Comparison of ENCODE assay signal across 1 cellular context in the genomic region with DNA sequence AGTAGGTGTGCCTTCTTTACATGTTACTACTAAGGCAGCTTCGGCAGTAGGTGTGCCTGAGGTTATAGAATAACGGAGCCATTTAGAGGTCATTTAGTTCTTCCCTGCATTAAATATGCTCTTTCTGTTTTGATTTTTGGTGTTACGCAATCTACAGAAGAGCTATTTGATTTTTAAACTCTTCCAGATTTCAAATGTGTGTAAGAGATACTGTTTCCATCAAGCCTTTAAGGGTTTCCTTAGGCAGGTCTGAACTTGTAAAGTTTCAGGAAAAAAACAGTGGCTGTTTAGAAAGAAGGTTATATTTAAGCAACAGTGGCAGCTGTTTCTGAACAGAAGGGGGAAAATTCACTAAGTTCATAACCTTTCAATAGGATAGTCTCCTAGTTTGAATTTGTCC.
TF ChIP-seq lines count a peak whose summit lies in the region.

No MANE protein-coding gene starts in this region.

TF ChIP-seq in HepG2, 621 proteins besides CTCF, POLR2A, EP300 and RAD21:
- TF ChIP-seq, protein P1, sequence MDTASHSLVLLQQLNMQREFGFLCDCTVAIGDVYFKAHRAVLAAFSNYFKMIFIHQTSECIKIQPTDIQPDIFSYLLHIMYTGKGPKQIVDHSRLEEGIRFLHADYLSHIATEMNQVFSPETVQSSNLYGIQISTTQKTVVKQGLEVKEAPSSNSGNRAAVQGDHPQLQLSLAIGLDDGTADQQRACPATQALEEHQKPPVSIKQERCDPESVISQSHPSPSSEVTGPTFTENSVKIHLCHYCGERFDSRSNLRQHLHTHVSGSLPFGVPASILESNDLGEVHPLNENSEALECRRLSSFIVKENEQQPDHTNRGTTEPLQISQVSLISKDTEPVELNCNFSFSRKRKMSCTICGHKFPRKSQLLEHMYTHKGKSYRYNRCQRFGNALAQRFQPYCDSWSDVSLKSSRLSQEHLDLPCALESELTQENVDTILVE (CRISPR knock-in tag; IDR thresholded peaks at IDR 0.05): no peak
- TF ChIP-seq ZBTB8A (CRISPR knock-in tag; IDR thresholded peaks at IDR 0.05; ENCODE audit: borderline replicate concordance, low read depth): no peak
- TF ChIP-seq, protein P2, sequence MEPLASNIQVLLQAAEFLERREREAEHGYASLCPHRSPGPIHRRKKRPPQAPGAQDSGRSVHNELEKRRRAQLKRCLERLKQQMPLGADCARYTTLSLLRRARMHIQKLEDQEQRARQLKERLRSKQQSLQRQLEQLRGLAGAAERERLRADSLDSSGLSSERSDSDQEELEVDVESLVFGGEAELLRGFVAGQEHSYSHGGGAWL (CRISPR knock-in tag; IDR thresholded peaks at IDR 0.05): no peak
- peak; percentile 84 for TF ChIP-seq CEBPB (IDR thresholded peaks at IDR 0.05; ENCODE audit: borderline replicate concordance, low read depth, low read length)
- no peak for TF ChIP-seq WIZ (CRISPR knock-in tag; IDR thresholded peaks at IDR 0.05)
- TF ChIP-seq, protein P3, sequence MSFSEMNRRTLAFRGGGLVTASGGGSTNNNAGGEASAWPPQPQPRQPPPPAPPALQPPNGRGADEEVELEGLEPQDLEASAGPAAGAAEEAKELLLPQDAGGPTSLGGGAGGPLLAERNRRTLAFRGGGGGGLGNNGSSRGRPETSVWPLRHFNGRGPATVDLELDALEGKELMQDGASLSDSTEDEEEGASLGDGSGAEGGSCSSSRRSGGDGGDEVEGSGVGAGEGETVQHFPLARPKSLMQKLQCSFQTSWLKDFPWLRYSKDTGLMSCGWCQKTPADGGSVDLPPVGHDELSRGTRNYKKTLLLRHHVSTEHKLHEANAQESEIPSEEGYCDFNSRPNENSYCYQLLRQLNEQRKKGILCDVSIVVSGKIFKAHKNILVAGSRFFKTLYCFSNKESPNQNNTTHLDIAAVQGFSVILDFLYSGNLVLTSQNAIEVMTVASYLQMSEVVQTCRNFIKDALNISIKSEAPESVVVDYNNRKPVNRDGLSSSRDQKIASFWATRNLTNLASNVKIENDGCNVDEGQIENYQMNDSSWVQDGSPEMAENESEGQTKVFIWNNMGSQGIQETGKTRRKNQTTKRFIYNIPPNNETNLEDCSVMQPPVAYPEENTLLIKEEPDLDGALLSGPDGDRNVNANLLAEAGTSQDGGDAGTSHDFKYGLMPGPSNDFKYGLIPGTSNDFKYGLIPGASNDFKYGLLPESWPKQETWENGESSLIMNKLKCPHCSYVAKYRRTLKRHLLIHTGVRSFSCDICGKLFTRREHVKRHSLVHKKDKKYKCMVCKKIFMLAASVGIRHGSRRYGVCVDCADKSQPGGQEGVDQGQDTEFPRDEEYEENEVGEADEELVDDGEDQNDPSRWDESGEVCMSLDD (CRISPR knock-in tag; IDR thresholded peaks at IDR 0.05; ENCODE audit: borderline replicate concordance): no peak
- no peak for TF ChIP-seq ELF4 (CRISPR knock-in tag; IDR thresholded peaks at IDR 0.05; ENCODE audit: borderline replicate concordance)
- TF ChIP-seq FOXM1 (CRISPR knock-in tag; IDR thresholded peaks at IDR 0.05): no peak
- TF ChIP-seq, protein P4, sequence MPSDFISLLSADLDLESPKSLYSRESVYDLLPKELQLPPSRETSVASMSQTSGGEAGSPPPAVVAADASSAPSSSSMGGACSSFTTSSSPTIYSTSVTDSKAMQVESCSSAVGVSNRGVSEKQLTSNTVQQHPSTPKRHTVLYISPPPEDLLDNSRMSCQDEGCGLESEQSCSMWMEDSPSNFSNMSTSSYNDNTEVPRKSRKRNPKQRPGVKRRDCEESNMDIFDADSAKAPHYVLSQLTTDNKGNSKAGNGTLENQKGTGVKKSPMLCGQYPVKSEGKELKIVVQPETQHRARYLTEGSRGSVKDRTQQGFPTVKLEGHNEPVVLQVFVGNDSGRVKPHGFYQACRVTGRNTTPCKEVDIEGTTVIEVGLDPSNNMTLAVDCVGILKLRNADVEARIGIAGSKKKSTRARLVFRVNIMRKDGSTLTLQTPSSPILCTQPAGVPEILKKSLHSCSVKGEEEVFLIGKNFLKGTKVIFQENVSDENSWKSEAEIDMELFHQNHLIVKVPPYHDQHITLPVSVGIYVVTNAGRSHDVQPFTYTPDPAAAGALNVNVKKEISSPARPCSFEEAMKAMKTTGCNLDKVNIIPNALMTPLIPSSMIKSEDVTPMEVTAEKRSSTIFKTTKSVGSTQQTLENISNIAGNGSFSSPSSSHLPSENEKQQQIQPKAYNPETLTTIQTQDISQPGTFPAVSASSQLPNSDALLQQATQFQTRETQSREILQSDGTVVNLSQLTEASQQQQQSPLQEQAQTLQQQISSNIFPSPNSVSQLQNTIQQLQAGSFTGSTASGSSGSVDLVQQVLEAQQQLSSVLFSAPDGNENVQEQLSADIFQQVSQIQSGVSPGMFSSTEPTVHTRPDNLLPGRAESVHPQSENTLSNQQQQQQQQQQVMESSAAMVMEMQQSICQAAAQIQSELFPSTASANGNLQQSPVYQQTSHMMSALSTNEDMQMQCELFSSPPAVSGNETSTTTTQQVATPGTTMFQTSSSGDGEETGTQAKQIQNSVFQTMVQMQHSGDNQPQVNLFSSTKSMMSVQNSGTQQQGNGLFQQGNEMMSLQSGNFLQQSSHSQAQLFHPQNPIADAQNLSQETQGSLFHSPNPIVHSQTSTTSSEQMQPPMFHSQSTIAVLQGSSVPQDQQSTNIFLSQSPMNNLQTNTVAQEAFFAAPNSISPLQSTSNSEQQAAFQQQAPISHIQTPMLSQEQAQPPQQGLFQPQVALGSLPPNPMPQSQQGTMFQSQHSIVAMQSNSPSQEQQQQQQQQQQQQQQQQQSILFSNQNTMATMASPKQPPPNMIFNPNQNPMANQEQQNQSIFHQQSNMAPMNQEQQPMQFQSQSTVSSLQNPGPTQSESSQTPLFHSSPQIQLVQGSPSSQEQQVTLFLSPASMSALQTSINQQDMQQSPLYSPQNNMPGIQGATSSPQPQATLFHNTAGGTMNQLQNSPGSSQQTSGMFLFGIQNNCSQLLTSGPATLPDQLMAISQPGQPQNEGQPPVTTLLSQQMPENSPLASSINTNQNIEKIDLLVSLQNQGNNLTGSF (CRISPR knock-in tag; IDR thresholded peaks at IDR 0.05): no peak
- TF ChIP-seq CEBPG (CRISPR knock-in tag; IDR thresholded peaks at IDR 0.05): 0 out of 2 replicates have a peak, but pooled peaks have one; percentile 25
